20 cellular contexts compared by ENCODE assay signal in genomic region chr11:100619484-100619883, GRCh38.
DNase-seq lines count a peak whose midpoint lies in the region; ATAC-seq, FAIRE-seq and TF ChIP-seq lines count a peak whose summit lies in the region.
"Had no signal": no experiment of that assay in that cellular context is flagged by ENCODE, and none has a peak within 500 bp of the region (broad histone marks: within the 10 kb centered on the region; RNA-seq: fewer than 3 reads in every experiment).

No MANE protein-coding gene starts in this region.

- H3K79me2 ChIP-seq in MM.1S (ENCODE audit: low read length) (no peaks in the 10 kb centered on the region), endothelial cell of umbilical vein (ENCODE audit: control insufficient read depth, insufficient read depth, low read length) (no peaks in the 10 kb centered on the region)

- H3K9ac ChIP-seq in MM.1S (ENCODE audit: low read length) (no peak overlapping the region), endothelial cell of umbilical vein (replicated peaks; ENCODE audit: extremely low read depth, insufficient read depth, low read length) (peak overlapping the region; percentile 3)

- TF ChIP-seq CTCF in MM.1S (IDR thresholded peaks at IDR 0.05; ENCODE audit: low read length): no peak
- TF ChIP-seq CTCF in endothelial cell of umbilical vein (IDR thresholded peaks at IDR 0.05; ENCODE audit: extremely low read depth in 1 of 2, insufficient read depth in 1 of 2, low read depth in 1 of 2, low read length in 2 of 2): no peak

- no peak for ATAC-seq in GM21423 (IDR thresholded peaks at IDR 0.05; ENCODE audit: unreplicated experiment)
- ATAC-seq: activated naive CD8-positive, alpha-beta T cell treated with anti-CD3 and anti-CD28 coated beads, Interleukin-2, amount 50 U/mL, for 24 hours; activated T-cell treated with anti-CD3 and anti-CD28 coated beads, Interleukin-2, amount 50 U/mL, for 4 hours; GM12878 had no signal

- no peaks in the 10 kb centered on the region for H3F3A ChIP-seq in MM.1S (ENCODE audit: insufficient read depth, low read length)

- H3K4me3 ChIP-seq in MM.1S (ENCODE audit: low read length) (no peak overlapping the region), endothelial cell of umbilical vein (replicated peaks in 1 of 3; ENCODE audit: insufficient read depth in 1 of 3, low read depth in 1 of 3, low read length in 3 of 3) (no peak overlapping the region), mesodermal cell (ENCODE audit: extremely low read depth, insufficient read depth, low read length, poor library complexity, severe bottlenecking) (no peak overlapping the region)
- H3K4me3 ChIP-seq: GM12878, sigmoid colon had no signal

- H3K27ac ChIP-seq in MM.1S (ENCODE audit: low read length): no peak overlapping the region
- H3K27ac ChIP-seq in endothelial cell of umbilical vein (ENCODE audit: insufficient read depth, low read depth, low read length): peak overlapping the region; percentile 42
- H3K27ac ChIP-seq in mesodermal cell (ENCODE audit: low read depth, low read length, severe bottlenecking): peak overlapping the region; percentile 75
- H3K27ac ChIP-seq: sigmoid colon had no signal

- intact Hi-C loops in endothelial cell of umbilical vein (cut with micrococcal nuclease): no loop called here

- CTCF ChIA-PET in endothelial cell of umbilical vein (lab: Charles Lee): interaction anchor here (0.8 to 1.3 kb wide), 6 partner anchors 13 to 212 kb away, joined by 3 to 8 read pairs (median 4); no protein-coding TSS in a partner anchor

- no peaks in the 10 kb centered on the region for H3K9me3 ChIP-seq in MM.1S (replicated peaks; ENCODE audit: insufficient read depth, low read length)
- H3K9me3 ChIP-seq in endothelial cell of umbilical vein (replicated peaks; ENCODE audit: control insufficient read depth, insufficient read depth, low read length): no peaks in the 10 kb centered on the region
- H3K9me3 ChIP-seq in mesodermal cell (ENCODE audit: control insufficient read depth, low read length): peaks cover 36% of the 10 kb centered on the region

- no peaks in the 10 kb centered on the region for H4K20me1 ChIP-seq in MM.1S (ENCODE audit: insufficient read depth, low read length)
- no peaks in the 10 kb centered on the region for H4K20me1 ChIP-seq in endothelial cell of umbilical vein (replicated peaks; ENCODE audit: control insufficient read depth, extremely low read depth, insufficient read depth, low read length)

- H3K9me2 ChIP-seq in MM.1S (replicated peaks; ENCODE audit: insufficient read depth, low read length): no peaks in the 10 kb centered on the region

- POLR2A ChIA-PET in endothelial cell of umbilical vein (lab: Charles Lee): interaction anchor here (1.5 kb wide), 1 partner anchor 68 kb away, joined by 3 read pairs; no protein-coding TSS in a partner anchor

- H3K4me2 ChIP-seq in MM.1S (ENCODE audit: low read depth, low read length) (no peak overlapping the region), endothelial cell of umbilical vein (ENCODE audit: insufficient read depth, low read length) (peak overlapping the region; percentile 72)

- dilution Hi-C loops in endothelial cell of umbilical vein (cut with MboI; ENCODE audit: extremely low pct_ligation_motif_present, low sequenced_read_pairs): no loop called here

- H3K36me3 ChIP-seq in MM.1S (replicated peaks; ENCODE audit: insufficient read depth, low read length) (no peaks in the 10 kb centered on the region), endothelial cell of umbilical vein (ENCODE audit: control insufficient read depth in 2 of 2, extremely low read depth in 1 of 2, insufficient read depth in 2 of 2, low read length in 2 of 2) (no peaks in the 10 kb centered on the region), mesodermal cell (ENCODE audit: control insufficient read depth, insufficient read depth, low read length) (no peaks in the 10 kb centered on the region)
- H3K36me3 ChIP-seq: sigmoid colon had no signal

- TF ChIP-seq POLR2A in endothelial cell of umbilical vein (IDR thresholded peaks at IDR 0.05; ENCODE audit: low read depth, low read length): peak; percentile 38

- DNase-seq in EH (ENCODE audit: low read depth): peak; percentile 69
- peak; percentile 16 for DNase-seq in MM.1S
- peak; percentile 86 for DNase-seq in endothelial cell of umbilical vein (ENCODE audit: low read depth, low spot score)
- no peak for DNase-seq in cerebellum (ENCODE audit: low spot score)
- DNase-seq in HPDE6-E6E7 (ENCODE audit: extremely low spot score): no peak
- no peak for DNase-seq in SHP77 treated with DMSO at 0.1 percent for 48 hours (lab: John Stamatoyannopoulos, UW)
- DNase-seq: activated CD4-positive, alpha-beta T cell treated with anti-CD3 and anti-CD28 coated beads, Interleukin-2, amount 50 U/mL, for 1 hour; activated naive CD8-positive, alpha-beta T cell treated with anti-CD3 and anti-CD28 coated beads, Interleukin-2, amount 50 U/mL, for 24 hours; activated T-cell treated with anti-CD3 and anti-CD28 coated beads, Interleukin-2, amount 50 U/mL, for 4 hours; C1 segment of cervical spinal cord; hippocampal formation; KG1; sigmoid colon; stimulated activated CD4-positive, alpha-beta T cell treated with anti-CD3 and anti-CD28 coated beads, Interleukin-4, amount 100 ng/mL, for 4 hours; T-helper 9 cell; trophoblast cell had no signal

- peaks cover 7% of the 10 kb centered on the region; the same call in 1 of the 2 replicates for H3K4me1 ChIP-seq in MM.1S (ENCODE audit: low read length)
- H3K4me1 ChIP-seq in endothelial cell of umbilical vein (ENCODE audit: control insufficient read depth, extremely low read depth, insufficient read depth, low read length): peaks cover 17% of the 10 kb centered on the region
- peaks cover 19% of the 10 kb centered on the region for H3K4me1 ChIP-seq in mesodermal cell (ENCODE audit: control insufficient read depth, insufficient read depth, low read length, poor library complexity, severe bottlenecking)
- H3K4me1 ChIP-seq: sigmoid colon had no signal

- no peak overlapping the region for H2AFZ ChIP-seq in MM.1S (ENCODE audit: low read length)
- H2AFZ ChIP-seq in endothelial cell of umbilical vein (ENCODE audit: low read depth, low read length): peak overlapping the region; percentile 41

- H3K27me3 ChIP-seq in MM.1S (replicated peaks; ENCODE audit: insufficient read depth, low read length): no peaks in the 10 kb centered on the region
- no peaks in the 10 kb centered on the region for H3K27me3 ChIP-seq in endothelial cell of umbilical vein (ENCODE audit: control insufficient read depth in 2 of 2, insufficient read depth in 2 of 2, low read length in 2 of 2)
- H3K27me3 ChIP-seq: sigmoid colon had no signal

- 29% methylated on average over 1 of the region's 2 CpGs; no CpG with 5 or more reads in 1 of the 2 experiments for WGBS in mesodermal cell (ENCODE audit: insufficient coverage in 2 of 2), 2 experiments

- FAIRE-seq in endothelial cell of umbilical vein (lab: Jason Lieb, UNC): peak; percentile 99
- FAIRE-seq: colon, GM12878 had no signal

- H3K9me1 ChIP-seq in endothelial cell of umbilical vein (replicated peaks; ENCODE audit: control insufficient read depth, extremely low read depth, insufficient read depth, low read length): no peaks in the 10 kb centered on the region

- no TSS peak for BruUV-seq in endothelial cell of umbilical vein (replicated peaks; lab: Mats Ljungman, UMichigan)

TF ChIP-seq in endothelial cell of umbilical vein, 7 proteins besides CTCF, POLR2A, EP300 and RAD21:
- peak; percentile 78 for TF ChIP-seq POLR2AphosphoS5 (IDR thresholded peaks at IDR 0.05; ENCODE audit: insufficient read depth, low read depth, low read length)
- no peak for TF ChIP-seq MAX (IDR thresholded peaks at IDR 0.05; ENCODE audit: insufficient read depth, insufficient read length)
- peak; percentile 63 for TF ChIP-seq GATA2 (IDR thresholded peaks at IDR 0.05; ENCODE audit: insufficient read depth, insufficient read length, low read depth, low read length)
- peak; percentile 60 for TF ChIP-seq JUN (IDR thresholded peaks at IDR 0.05; ENCODE audit: borderline replicate concordance, insufficient read depth, insufficient read length, low read depth)
- peak; percentile 90 for TF ChIP-seq FOS (IDR thresholded peaks at IDR 0.05; ENCODE audit: borderline replicate concordance, insufficient read depth, low read length)

Comparison
In these comparisons a context has a peak if more than half of its experiments do, and no peak if none do; other contexts are left out.
1. DNase-seq: peak in EH (single experiment), MM.1S (single experiment) and endothelial cell of umbilical vein (single experiment); none in cerebellum (single experiment), HPDE6-E6E7 (single experiment) and SHP77 treated with DMSO at 0.1 percent for 48 hours (single experiment).